In the genomic region with DNA sequence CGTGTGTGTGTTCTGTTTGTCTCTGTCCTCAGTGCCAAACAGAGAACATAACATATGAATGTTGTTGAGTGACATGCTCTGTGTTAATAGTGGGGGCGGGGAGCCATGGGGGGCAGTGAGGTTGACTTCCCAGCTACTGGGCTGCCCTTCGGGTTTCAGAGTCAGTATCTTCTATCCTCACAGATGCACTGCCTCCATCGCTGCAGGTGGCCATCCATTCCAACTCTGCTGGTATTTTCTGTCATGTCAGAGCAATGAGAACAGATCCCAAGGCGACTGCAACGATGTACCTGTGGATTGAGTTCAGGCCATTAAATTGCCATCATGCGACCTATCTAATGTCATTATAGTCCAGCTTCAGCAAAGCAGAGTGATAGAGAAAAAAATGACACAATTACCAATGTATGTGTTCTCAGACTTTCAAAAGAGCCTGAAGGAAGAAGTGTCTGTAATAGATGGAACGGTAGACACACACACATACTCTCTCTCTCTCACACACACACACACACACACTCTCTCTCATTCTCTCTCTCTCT, we compare ENCODE assay signal across 4 cellular contexts.
TF ChIP-seq lines count a peak whose summit lies in the region.

No MANE protein-coding gene starts in this region.

TF ChIP-seq in SK-N-SH, 30 proteins besides CTCF, POLR2A, EP300 and RAD21:
- peak; percentile 75 for TF ChIP-seq FOXJ3 (CRISPR knock-in tag; IDR thresholded peaks at IDR 0.05)
- TF ChIP-seq CHD2 (IDR thresholded peaks at IDR 0.05; ENCODE audit: low read length, partially characterized antibody), result no peak
- TF ChIP-seq TCF12 (IDR thresholded peaks at IDR 0.05), result no peak
- TF ChIP-seq RCOR1 (IDR thresholded peaks at IDR 0.05; ENCODE audit: low read length), result peak; percentile 89; the same call in 1 of the 2 replicates
- no peak for TF ChIP-seq YY1 (IDR thresholded peaks at IDR 0.05; ENCODE audit: low read depth)
- TF ChIP-seq, protein P1, sequence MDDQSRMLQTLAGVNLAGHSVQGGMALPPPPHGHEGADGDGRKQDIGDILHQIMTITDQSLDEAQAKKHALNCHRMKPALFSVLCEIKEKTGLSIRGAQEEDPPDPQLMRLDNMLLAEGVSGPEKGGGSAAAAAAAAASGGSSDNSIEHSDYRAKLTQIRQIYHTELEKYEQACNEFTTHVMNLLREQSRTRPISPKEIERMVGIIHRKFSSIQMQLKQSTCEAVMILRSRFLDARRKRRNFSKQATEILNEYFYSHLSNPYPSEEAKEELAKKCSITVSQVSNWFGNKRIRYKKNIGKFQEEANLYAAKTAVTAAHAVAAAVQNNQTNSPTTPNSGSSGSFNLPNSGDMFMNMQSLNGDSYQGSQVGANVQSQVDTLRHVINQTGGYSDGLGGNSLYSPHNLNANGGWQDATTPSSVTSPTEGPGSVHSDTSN (IDR thresholded peaks at IDR 0.05), result no peak
TF ChIP-seq in SK-N-SH: peak in this region for 2.

TF ChIP-seq in SK-N-SH treated with all-trans-retinoic acid at 6 μM for 48 hours, 23 proteins besides CTCF, POLR2A, EP300 and RAD21:
- TF ChIP-seq, protein P2, sequence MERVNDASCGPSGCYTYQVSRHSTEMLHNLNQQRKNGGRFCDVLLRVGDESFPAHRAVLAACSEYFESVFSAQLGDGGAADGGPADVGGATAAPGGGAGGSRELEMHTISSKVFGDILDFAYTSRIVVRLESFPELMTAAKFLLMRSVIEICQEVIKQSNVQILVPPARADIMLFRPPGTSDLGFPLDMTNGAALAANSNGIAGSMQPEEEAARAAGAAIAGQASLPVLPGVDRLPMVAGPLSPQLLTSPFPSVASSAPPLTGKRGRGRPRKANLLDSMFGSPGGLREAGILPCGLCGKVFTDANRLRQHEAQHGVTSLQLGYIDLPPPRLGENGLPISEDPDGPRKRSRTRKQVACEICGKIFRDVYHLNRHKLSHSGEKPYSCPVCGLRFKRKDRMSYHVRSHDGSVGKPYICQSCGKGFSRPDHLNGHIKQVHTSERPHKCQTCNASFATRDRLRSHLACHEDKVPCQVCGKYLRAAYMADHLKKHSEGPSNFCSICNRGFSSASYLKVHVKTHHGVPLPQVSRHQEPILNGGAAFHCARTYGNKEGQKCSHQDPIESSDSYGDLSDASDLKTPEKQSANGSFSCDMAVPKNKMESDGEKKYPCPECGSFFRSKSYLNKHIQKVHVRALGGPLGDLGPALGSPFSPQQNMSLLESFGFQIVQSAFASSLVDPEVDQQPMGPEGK (CRISPR knock-in tag; IDR thresholded peaks at IDR 0.05; ENCODE audit: borderline replicate concordance), result no peak
- TF ChIP-seq ZC3H10 (CRISPR knock-in tag; IDR thresholded peaks at IDR 0.05) (no peak), ZNF565 (CRISPR knock-in tag; conservative IDR thresholded peaks at IDR 0.05; ENCODE audit: low read depth) (no peak), SNAI2 (CRISPR knock-in tag; IDR thresholded peaks at IDR 0.05) (no peak), TOX (CRISPR knock-in tag; IDR thresholded peaks at IDR 0.05; ENCODE audit: borderline replicate concordance) (no peak), BACH2 (CRISPR knock-in tag; IDR thresholded peaks at IDR 0.05; ENCODE audit: borderline replicate concordance) (no peak), ESRRG (CRISPR knock-in tag; IDR thresholded peaks at IDR 0.05) (no peak), CSDC2 (CRISPR knock-in tag; IDR thresholded peaks at IDR 0.05) (no peak), ZFP3 (CRISPR knock-in tag; IDR thresholded peaks at IDR 0.05) (no peak)
- TF ChIP-seq, protein P3, sequence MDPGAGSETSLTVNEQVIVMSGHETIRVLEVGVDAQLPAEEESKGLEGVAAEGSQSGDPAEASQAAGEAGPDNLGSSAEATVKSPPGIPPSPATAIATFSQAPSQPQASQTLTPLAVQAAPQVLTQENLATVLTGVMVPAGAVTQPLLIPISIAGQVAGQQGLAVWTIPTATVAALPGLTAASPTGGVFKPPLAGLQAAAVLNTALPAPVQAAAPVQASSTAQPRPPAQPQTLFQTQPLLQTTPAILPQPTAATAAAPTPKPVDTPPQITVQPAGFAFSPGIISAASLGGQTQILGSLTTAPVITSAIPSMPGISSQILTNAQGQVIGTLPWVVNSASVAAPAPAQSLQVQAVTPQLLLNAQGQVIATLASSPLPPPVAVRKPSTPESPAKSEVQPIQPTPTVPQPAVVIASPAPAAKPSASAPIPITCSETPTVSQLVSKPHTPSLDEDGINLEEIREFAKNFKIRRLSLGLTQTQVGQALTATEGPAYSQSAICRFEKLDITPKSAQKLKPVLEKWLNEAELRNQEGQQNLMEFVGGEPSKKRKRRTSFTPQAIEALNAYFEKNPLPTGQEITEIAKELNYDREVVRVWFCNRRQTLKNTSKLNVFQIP (CRISPR knock-in tag; IDR thresholded peaks at IDR 0.05; ENCODE audit: borderline replicate concordance, low read depth), result no peak

TF ChIP-seq in H1, 55 proteins besides CTCF, POLR2A, EP300 and RAD21:
- no peak for TF ChIP-seq KDM1A (IDR thresholded peaks at IDR 0.05; ENCODE audit: borderline replicate concordance, low read length)
- TF ChIP-seq NANOG (IDR thresholded peaks at IDR 0.05; ENCODE audit: insufficient read depth, low read depth, low read length, poor library complexity, severe bottlenecking), result no peak
- TF ChIP-seq SRF (IDR thresholded peaks at IDR 0.05; ENCODE audit: low read depth, low read length), result no peak
- TF ChIP-seq, protein P4, sequence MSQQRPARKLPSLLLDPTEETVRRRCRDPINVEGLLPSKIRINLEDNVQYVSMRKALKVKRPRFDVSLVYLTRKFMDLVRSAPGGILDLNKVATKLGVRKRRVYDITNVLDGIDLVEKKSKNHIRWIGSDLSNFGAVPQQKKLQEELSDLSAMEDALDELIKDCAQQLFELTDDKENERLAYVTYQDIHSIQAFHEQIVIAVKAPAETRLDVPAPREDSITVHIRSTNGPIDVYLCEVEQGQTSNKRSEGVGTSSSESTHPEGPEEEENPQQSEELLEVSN (IDR thresholded peaks at IDR 0.05), result no peak
- no peak for TF ChIP-seq JUN (IDR thresholded peaks at IDR 0.05; ENCODE audit: low read depth, low read length)
- no peak for TF ChIP-seq ASH2L (IDR thresholded peaks at IDR 0.05; ENCODE audit: low read length)
- TF ChIP-seq SUZ12 (IDR thresholded peaks at IDR 0.05; ENCODE audit: low read length), result no peak
- no peak for TF ChIP-seq KDM4A (IDR thresholded peaks at IDR 0.05; ENCODE audit: low read depth, low read length, severe bottlenecking)

TF ChIP-seq in neural cell, 6 proteins besides CTCF, POLR2A, EP300 and RAD21:
- TF ChIP-seq TAF1 (IDR thresholded peaks at IDR 0.05; ENCODE audit: low read depth) (no peak), SMC3 (conservative IDR thresholded peaks at IDR 0.05; ENCODE audit: poor library complexity) (no peak), EZH2 (IDR thresholded peaks at IDR 0.05; ENCODE audit: borderline replicate concordance, insufficient read depth, low read length, poor library complexity, severe bottlenecking) (no peak), POLR2AphosphoS5 (IDR thresholded peaks at IDR 0.05) (peak; percentile 23)
- TF ChIP-seq, protein P5, sequence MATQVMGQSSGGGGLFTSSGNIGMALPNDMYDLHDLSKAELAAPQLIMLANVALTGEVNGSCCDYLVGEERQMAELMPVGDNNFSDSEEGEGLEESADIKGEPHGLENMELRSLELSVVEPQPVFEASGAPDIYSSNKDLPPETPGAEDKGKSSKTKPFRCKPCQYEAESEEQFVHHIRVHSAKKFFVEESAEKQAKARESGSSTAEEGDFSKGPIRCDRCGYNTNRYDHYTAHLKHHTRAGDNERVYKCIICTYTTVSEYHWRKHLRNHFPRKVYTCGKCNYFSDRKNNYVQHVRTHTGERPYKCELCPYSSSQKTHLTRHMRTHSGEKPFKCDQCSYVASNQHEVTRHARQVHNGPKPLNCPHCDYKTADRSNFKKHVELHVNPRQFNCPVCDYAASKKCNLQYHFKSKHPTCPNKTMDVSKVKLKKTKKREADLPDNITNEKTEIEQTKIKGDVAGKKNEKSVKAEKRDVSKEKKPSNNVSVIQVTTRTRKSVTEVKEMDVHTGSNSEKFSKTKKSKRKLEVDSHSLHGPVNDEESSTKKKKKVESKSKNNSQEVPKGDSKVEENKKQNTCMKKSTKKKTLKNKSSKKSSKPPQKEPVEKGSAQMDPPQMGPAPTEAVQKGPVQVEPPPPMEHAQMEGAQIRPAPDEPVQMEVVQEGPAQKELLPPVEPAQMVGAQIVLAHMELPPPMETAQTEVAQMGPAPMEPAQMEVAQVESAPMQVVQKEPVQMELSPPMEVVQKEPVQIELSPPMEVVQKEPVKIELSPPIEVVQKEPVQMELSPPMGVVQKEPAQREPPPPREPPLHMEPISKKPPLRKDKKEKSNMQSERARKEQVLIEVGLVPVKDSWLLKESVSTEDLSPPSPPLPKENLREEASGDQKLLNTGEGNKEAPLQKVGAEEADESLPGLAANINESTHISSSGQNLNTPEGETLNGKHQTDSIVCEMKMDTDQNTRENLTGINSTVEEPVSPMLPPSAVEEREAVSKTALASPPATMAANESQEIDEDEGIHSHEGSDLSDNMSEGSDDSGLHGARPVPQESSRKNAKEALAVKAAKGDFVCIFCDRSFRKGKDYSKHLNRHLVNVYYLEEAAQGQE (IDR thresholded peaks at IDR 0.05; ENCODE audit: borderline replicate concordance), result no peak
TF ChIP-seq in neural cell: peak in this region for 1.
